34 cellular contexts compared by ENCODE assay signal in genomic region chr16:79139799-79140198, GRCh38.
"Had no signal": no experiment of that assay in that cellular context is flagged by ENCODE, and none has a peak within 500 bp of the region (broad histone marks: within the 10 kb centered on the region; RNA-seq: fewer than 3 reads in every experiment).

No MANE protein-coding gene starts in this region.

- H3K27ac ChIP-seq: KMS-11 had no signal

- H3K27me3 ChIP-seq: MG63 had no signal

- H3K4me2 ChIP-seq: KMS-11 had no signal

- DNase-seq: Karpas-422, KG1, MG63, MM.1S, MV-4-11, NCI-H1048, NCI-H1092, NCI-H1092 treated with DMSO at 0.1 percent for 48 hours, NCI-H1105, NCI-H1105 treated with DMSO at 0.1 percent for 48 hours, NCI-H1417, NCI-H1417 treated with DMSO at 0.1 percent for 48 hours, NCI-H1436, NCI-H1436 treated with DMSO at 0.1 percent for 48 hours, NCI-H146, NCI-H1694, NCI-H1694 treated with DMSO at 0.1 percent for 48 hours, NCI-H187, NCI-H187 treated with DMSO at 0.1 percent for 48 hours, NCI-H1930, NCI-H2029, NCI-H2029 treated with DMSO at 0.1 percent for 48 hours, NCI-H2081, NCI-H2081 treated with DMSO at 0.1 percent for 48 hours, NCI-H2107, NCI-H2171, NCI-H2171 treated with DMSO at 0.1 percent for 48 hours, NCI-H2227 treated with DMSO at 0.1 percent for 48 hours, NCI-H226, NCI-H345, NCI-H446, NCI-H446 treated with DMSO at 0.1 percent for 48 hours, NCI-H510A had no signal

- H3K9ac ChIP-seq: KMS-11 had no signal

- H3K9me3 ChIP-seq: MG63 had no signal

- H3K4me3 ChIP-seq: MG63 had no signal

- H3K36me3 ChIP-seq: MG63 had no signal
